In genomic region chr12:52197371-52198231, GRCh38 we compare ENCODE assay signal across 1 cellular context.
TF ChIP-seq lines count a peak whose summit lies in the region.

No MANE protein-coding gene starts in this region.

TF ChIP-seq in IMR-90, 13 proteins besides CTCF, POLR2A, EP300 and RAD21 (continued from another document):
- TF ChIP-seq CEBPB (IDR thresholded peaks at IDR 0.05; ENCODE audit: low read depth, low read length) (no peak), SMC3 (IDR thresholded peaks at IDR 0.05; ENCODE audit: low read depth, low read length) (no peak)
TF ChIP-seq in IMR-90: peak in this region for 0.
